In the genomic region with DNA sequence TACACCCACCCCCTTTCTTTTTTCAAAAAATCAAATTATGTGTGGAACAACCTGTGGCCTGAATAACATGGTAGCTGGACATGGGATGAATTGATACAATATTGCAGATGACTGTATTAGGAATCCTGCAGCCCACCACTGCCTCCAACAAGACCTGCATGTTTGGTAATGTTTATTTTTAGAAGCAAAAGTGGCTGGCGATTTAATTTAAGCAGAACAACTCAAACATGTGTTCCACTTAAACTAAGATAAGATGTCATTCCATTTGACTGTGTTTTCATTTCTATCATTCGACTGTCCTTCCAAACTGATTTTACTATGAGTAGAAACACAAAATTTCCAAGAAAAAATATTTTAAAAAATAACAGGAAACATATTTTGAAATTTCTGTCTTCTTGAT, we compare ENCODE assay signal across 36 cellular contexts. TPM values are rescaled to one million over a fixed set of nuclear protein-coding genes. Genes with fewer than 3 reads are reported as not detected.
"Had no signal": no experiment of that assay in that cellular context is flagged by ENCODE, and none has a peak within 500 bp of the region (broad histone marks: within the 10 kb centered on the region; RNA-seq: fewer than 3 reads in every experiment).

No MANE protein-coding gene starts in this region.

- H3K9ac ChIP-seq: parathyroid adenoma had no signal

- H3K9me3 ChIP-seq: mucosa of descending colon, neutrophil, thyroid gland, vagina had no signal

- H2AFZ ChIP-seq: hepatocyte, parathyroid adenoma had no signal

- H3K4me2 ChIP-seq: hepatocyte had no signal

- DNase-seq: effector CD8-positive, alpha-beta T cell; endodermal cell; heart left ventricle; left colon; mesenchymal stem cell; mucosa of descending colon; naive B cell; small intestine; stimulated activated CD4-positive, alpha-beta T cell treated with anti-CD3 and anti-CD28 coated beads, Interleukin-12 subunit alpha, Interleukin-12 subunit beta, amount 100 ng/mL, for 4 hours; stimulated activated CD4-positive, alpha-beta T cell treated with anti-CD3 and anti-CD28 coated beads, Interleukin-1b, Interleukin-23, amount 100 ng/mL, for 48 hours; stimulated activated CD4-positive, alpha-beta T cell treated with anti-CD3 and anti-CD28 coated beads, Interleukin-4, amount 100 ng/mL, for 24 hours; stimulated activated naive CD4-positive, alpha-beta T cell treated with Interleukin-2 at 50 U/mL for 16 hours; stomach; thyroid gland had no signal

- H3K4me1 ChIP-seq: foreskin keratinocyte, gastroesophageal sphincter, parathyroid adenoma, thyroid gland, vagina had no signal

- H3K27ac ChIP-seq: epithelial cell of prostate, foreskin keratinocyte, gastroesophageal sphincter, hepatocyte, neutrophil, parathyroid adenoma, stomach, thyroid gland, vagina had no signal

- H3K4me3 ChIP-seq: gastroesophageal sphincter, heart left ventricle, hepatocyte, lung, mucosa of descending colon, stomach, thyroid gland, vagina had no signal

- H3K27me3 ChIP-seq: foreskin keratinocyte, hepatocyte, thyroid gland, vagina had no signal

- ATAC-seq: esophagus mucosa; foreskin keratinocyte; gastroesophageal sphincter; left colon; mucosa of descending colon; natural killer cell treated with Interleukin-12 subunit alpha and Interleukin-12 subunit beta and Interleukin-15 and Interleukin-18, amount 100 ng/mL, for 72 hours; stimulated activated effector memory CD8-positive, alpha-beta T cell treated with anti-CD3 and anti-CD28 coated beads, Interleukin-12 subunit alpha, Interleukin-12 subunit beta, amount 100 ng/mL, for 72 hours had no signal

- H3K79me2 ChIP-seq: hepatocyte, parathyroid adenoma had no signal

- H3K36me3 ChIP-seq: gastroesophageal sphincter, heart left ventricle, neutrophil, stomach, thyroid gland, vagina had no signal

RNA-seq across cellular contexts. Expression of a gene that starts 10.1 kb away (rescaled TPM):
- total RNA-seq: cerebellum; endodermal cell; esophagus mucosa; fibroblast of lung; foreskin keratinocyte; gastroesophageal sphincter; hepatocyte; kidney epithelial cell; lung; mesothelial cell of epicardium; natural killer cell treated with Interleukin-12 subunit alpha and Interleukin-12 subunit beta and Interleukin-15 and Interleukin-18, amount 100 ng/mL, for 72 hours; neural crest cell; omental fat pad; progenitor cell of endocrine pancreas; stomach; subcutaneous adipose tissue; temporal lobe; thyroid gland; ureter; vagina had no signal
- polyA plus RNA-seq: fibroblast of lung, foreskin keratinocyte, lung, stomach had no signal

RNA-seq across cellular contexts. Expression of a gene that starts 20.4 kb away (rescaled TPM):
- total RNA-seq: cerebellum; endodermal cell; esophagus mucosa; fibroblast of lung; foreskin keratinocyte; gastroesophageal sphincter; heart left ventricle; hepatocyte; kidney epithelial cell; left colon; liver; lung; mesothelial cell of epicardium; mucosa of descending colon; natural killer cell treated with Interleukin-12 subunit alpha and Interleukin-12 subunit beta and Interleukin-15 and Interleukin-18, amount 100 ng/mL, for 72 hours; neural crest cell; omental fat pad; progenitor cell of endocrine pancreas; stomach; subcutaneous adipose tissue; temporal lobe; thyroid gland; ureter; vagina had no signal
- polyA plus RNA-seq: fibroblast of lung, foreskin keratinocyte, heart left ventricle, hepatocyte, liver, lung, small intestine, stomach had no signal

RNA-seq across cellular contexts. Expression of a gene that starts 24.2 kb away (rescaled TPM):
- total RNA-seq: endodermal cell; esophagus mucosa; fibroblast of lung; foreskin keratinocyte; natural killer cell treated with Interleukin-12 subunit alpha and Interleukin-12 subunit beta and Interleukin-15 and Interleukin-18, amount 100 ng/mL, for 72 hours; neural crest cell; progenitor cell of endocrine pancreas had no signal
- polyA plus RNA-seq: fibroblast of lung, foreskin keratinocyte had no signal
